2 cellular contexts compared by ENCODE assay signal in genomic region chr1:89070509-89070908, GRCh38.
TF ChIP-seq lines count a peak whose summit lies in the region.

No MANE protein-coding gene starts in this region.

TF ChIP-seq in liver, 16 proteins besides CTCF, POLR2A, EP300 and RAD21:
- TF ChIP-seq EGR1 (IDR thresholded peaks at IDR 0.05; ENCODE audit: low read depth in 2 of 2) (no peak), FOXA2 (IDR thresholded peaks at IDR 0.05) (no peak), SP1 (IDR thresholded peaks at IDR 0.05) (no peak), REST (IDR thresholded peaks at IDR 0.05) (no peak), GABPA (IDR thresholded peaks at IDR 0.05 in 1 of 2, conservative IDR thresholded peaks at IDR 0.05 in 1 of 2) (no peak), HNF4A (conservative IDR thresholded peaks at IDR 0.05) (no peak), TAF1 (conservative IDR thresholded peaks at IDR 0.05) (no peak), JUND (IDR thresholded peaks at IDR 0.05) (no peak), FOXA1 (IDR thresholded peaks at IDR 0.05) (no peak), ATF3 (IDR thresholded peaks at IDR 0.05) (no peak), NR2F2 (IDR thresholded peaks at IDR 0.05) (no peak), HNF4G (IDR thresholded peaks at IDR 0.05) (no peak), ZBTB33 (IDR thresholded peaks at IDR 0.05) (no peak)

TF ChIP-seq in HepG2, 621 proteins besides CTCF, POLR2A, EP300 and RAD21:
- no peak for TF ChIP-seq FOXC1 (CRISPR knock-in tag; IDR thresholded peaks at IDR 0.05; ENCODE audit: borderline replicate concordance)
- TF ChIP-seq DMTF1 (CRISPR knock-in tag; IDR thresholded peaks at IDR 0.05) = no peak
- TF ChIP-seq FOXK2 (IDR thresholded peaks at IDR 0.05) = no peak
